Comparison of ENCODE assay signal across 8 cellular contexts in genomic region chr9:33721674-33722358, GRCh38.
DNase-seq lines count a peak whose midpoint lies in the region; ATAC-seq, FAIRE-seq and TF ChIP-seq lines count a peak whose summit lies in the region.

No MANE protein-coding gene starts in this region.

- CTCF ChIA-PET in A549 (lab: Yijun Ruan, JAX), result interaction anchor here (0.6 to 10.9 kb wide), 61 partner anchors 9 to 563 kb away, joined by 3 to 471 read pairs (median 5); partner anchors contain the start of genes ANKRD18B and NFX1

- TF ChIP-seq EP300 in A549 (IDR thresholded peaks at IDR 0.05), result no peak

- WGBS in A549 (ENCODE audit: missing lambda C conversion rate), result 42% methylated on average over 18 of the region's 32 CpGs

- TF ChIP-seq POLR2A in A549 (IDR thresholded peaks at IDR 0.05; ENCODE audit: low read length), result no peak

- DNase-seq in A549 (ENCODE audit: low read depth in 1 of 2, low spot score in 1 of 2), result peak; percentile 66 to 91
- DNase-seq in NCI-H748 (lab: John Stamatoyannopoulos, UW; ENCODE audit: unreplicated experiment), result peak; percentile 90
- peak; percentile 85 to 86 for DNase-seq in activated CD4-positive, alpha-beta T cell treated with anti-CD3 and anti-CD28 coated beads, Interleukin-2, amount 50 U/mL, for 24 hours (ENCODE audit: low read depth in 1 of 2, low spot score in 1 of 2)
- peak; percentile 90 for DNase-seq in dermis blood vessel endothelial cell
- peak; percentile 85 to 90 for DNase-seq in lung microvascular endothelial cell (ENCODE audit: low read depth in 2 of 2)
- peak; percentile 82 for DNase-seq in stimulated activated CD8-positive, alpha-beta memory T cell treated with anti-CD3 and anti-CD28 coated beads, Interleukin-12 subunit alpha, Interleukin-12 subunit beta, amount 100 ng/mL, for 1 hour (ENCODE audit: low read depth)

- H3K27ac ChIP-seq in A549, result peak overlapping the region; percentile 50 to 75; a peak in 4 of 6 replicates

- peaks cover 7% of the 10 kb centered on the region; the same call in 1 of the 3 replicates for H3K4me1 ChIP-seq in A549

- peak; percentile 100 for TF ChIP-seq RAD21 in A549 (conservative IDR thresholded peaks at IDR 0.05 in 1 of 2, IDR thresholded peaks at IDR 0.05 in 1 of 2)

- POLR2A ChIA-PET in A549 (lab: Yijun Ruan, JAX), result interaction anchor here (0.6 kb wide), 1 partner anchor 98 kb away, joined by 4 read pairs; no protein-coding TSS in a partner anchor

- FAIRE-seq in A549 (lab: Jason Lieb, UNC), result peak; percentile 93

- peaks cover 5% of the 10 kb centered on the region; the same call in 1 of the 3 replicates for H3K9me3 ChIP-seq in A549

- TF ChIP-seq CTCF in A549 (IDR thresholded peaks at IDR 0.05), result peak; percentile 100

- ATAC-seq in A549 (peak; percentile 86 to 87), GM18520 (IDR thresholded peaks at IDR 0.05; ENCODE audit: unreplicated experiment) (peak; percentile 57), HG03439 (IDR thresholded peaks at IDR 0.05; ENCODE audit: unreplicated experiment) (peak; percentile 69)

- H3K4me3 ChIP-seq in A549, result no peak overlapping the region

- peak overlapping the region; percentile 60 for H3K4me2 ChIP-seq in A549

TF ChIP-seq in A549, 52 proteins besides CTCF, POLR2A, EP300 and RAD21:
- TF ChIP-seq NFE2L2 (conservative IDR thresholded peaks at IDR 0.05; ENCODE audit: low read length), result no peak
- TF ChIP-seq CBX8 (IDR thresholded peaks at IDR 0.05), result no peak
- TF ChIP-seq MYC (IDR thresholded peaks at IDR 0.05; ENCODE audit: borderline replicate concordance, low read length), result peak; percentile 84; the same call in 1 of the 2 replicates
- TF ChIP-seq FOSL2 (IDR thresholded peaks at IDR 0.05), result no peak
- TF ChIP-seq FOSL2 (CRISPR knock-in tag; IDR thresholded peaks at IDR 0.05), result no peak
- TF ChIP-seq ESRRA (IDR thresholded peaks at IDR 0.05; ENCODE audit: borderline replicate concordance, low read length), result no peak
- TF ChIP-seq ELK1 (IDR thresholded peaks at IDR 0.05; ENCODE audit: low read depth, low read length), result no peak
- peak; percentile 100 for TF ChIP-seq SMC3 (IDR thresholded peaks at IDR 0.05)
- peak; percentile 59; the same call in 1 of the 2 replicates for TF ChIP-seq E2F6 (IDR thresholded peaks at IDR 0.05; ENCODE audit: borderline replicate concordance, low read depth)
- TF ChIP-seq HMGXB4 (CRISPR knock-in tag; IDR thresholded peaks at IDR 0.05; ENCODE audit: borderline replicate concordance), result no peak
- no peak for TF ChIP-seq NPAS2 (CRISPR knock-in tag; IDR thresholded peaks at IDR 0.05; ENCODE audit: borderline replicate concordance)
- TF ChIP-seq, protein P1, sequence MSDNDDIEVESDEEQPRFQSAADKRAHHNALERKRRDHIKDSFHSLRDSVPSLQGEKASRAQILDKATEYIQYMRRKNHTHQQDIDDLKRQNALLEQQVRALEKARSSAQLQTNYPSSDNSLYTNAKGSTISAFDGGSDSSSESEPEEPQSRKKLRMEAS (IDR thresholded peaks at IDR 0.05), result peak; percentile 90
- no peak for TF ChIP-seq JUNB (IDR thresholded peaks at IDR 0.05)
- TF ChIP-seq CBX2 (IDR thresholded peaks at IDR 0.05; ENCODE audit: borderline replicate concordance, low read depth), result no peak
TF ChIP-seq in A549: peak in this region for 4.
